2 cellular contexts compared by ENCODE assay signal in genomic region chr3:60120245-60120644, GRCh38.
A peak's percentile ranks its signal among the peaks of the same experiment; 100 is the strongest.
TF ChIP-seq lines count a peak whose summit lies in the region.

No MANE protein-coding gene starts in this region.

TF ChIP-seq in HepG2, 621 proteins besides CTCF, POLR2A, EP300 and RAD21 (continued from another document):
- peak; percentile 80 to 83 for TF ChIP-seq MAFK (conservative IDR thresholded peaks at IDR 0.05 in 1 of 2, IDR thresholded peaks at IDR 0.05 in 1 of 2; ENCODE audit: low read length in 2 of 2)
- peak; percentile 86 for TF ChIP-seq MAFF (IDR thresholded peaks at IDR 0.05; ENCODE audit: low read depth, low read length)
- TF ChIP-seq MED13 (CRISPR knock-in tag; IDR thresholded peaks at IDR 0.05), result no peak

TF ChIP-seq in K562, 482 proteins besides CTCF, POLR2A, EP300 and RAD21 (continued from another document):
- TF ChIP-seq ZNF511 (CRISPR knock-in tag; IDR thresholded peaks at IDR 0.05), result no peak
- TF ChIP-seq RBBP5 (IDR thresholded peaks at IDR 0.05; ENCODE audit: borderline replicate concordance, insufficient read depth, low read length, poor library complexity, severe bottlenecking), result no peak
- peak; percentile 55 for TF ChIP-seq C11orf30 (IDR thresholded peaks at IDR 0.05; ENCODE audit: low read depth)
- peak; percentile 32; the same call in 1 of the 2 replicates for TF ChIP-seq MAFK (IDR thresholded peaks at IDR 0.05; ENCODE audit: low read length)
- TF ChIP-seq ETV5 (CRISPR knock-in tag; IDR thresholded peaks at IDR 0.05; ENCODE audit: low read depth), result no peak
- TF ChIP-seq MAFG (tag; conservative IDR thresholded peaks at IDR 0.05), result peak; percentile 26
- TF ChIP-seq MXI1 (IDR thresholded peaks at IDR 0.05; ENCODE audit: low read depth, low read length), result no peak
- TF ChIP-seq SIRT6 (IDR thresholded peaks at IDR 0.05; ENCODE audit: low read depth, low read length), result no peak
- TF ChIP-seq MEIS2 (IDR thresholded peaks at IDR 0.05; ENCODE audit: partially characterized antibody), result no peak
- no peak for TF ChIP-seq DEAF1 (CRISPR knock-in tag; IDR thresholded peaks at IDR 0.05)
- no peak for TF ChIP-seq PTRF (tag; IDR thresholded peaks at IDR 0.05)
- TF ChIP-seq SRSF9 (IDR thresholded peaks at IDR 0.05; ENCODE audit: borderline replicate concordance, low read depth, low read length), result no peak
- TF ChIP-seq MAFF (IDR thresholded peaks at IDR 0.05; ENCODE audit: low read length), result peak; percentile 55
